ENCODE assay signal across 27 cellular contexts in the genomic region with DNA sequence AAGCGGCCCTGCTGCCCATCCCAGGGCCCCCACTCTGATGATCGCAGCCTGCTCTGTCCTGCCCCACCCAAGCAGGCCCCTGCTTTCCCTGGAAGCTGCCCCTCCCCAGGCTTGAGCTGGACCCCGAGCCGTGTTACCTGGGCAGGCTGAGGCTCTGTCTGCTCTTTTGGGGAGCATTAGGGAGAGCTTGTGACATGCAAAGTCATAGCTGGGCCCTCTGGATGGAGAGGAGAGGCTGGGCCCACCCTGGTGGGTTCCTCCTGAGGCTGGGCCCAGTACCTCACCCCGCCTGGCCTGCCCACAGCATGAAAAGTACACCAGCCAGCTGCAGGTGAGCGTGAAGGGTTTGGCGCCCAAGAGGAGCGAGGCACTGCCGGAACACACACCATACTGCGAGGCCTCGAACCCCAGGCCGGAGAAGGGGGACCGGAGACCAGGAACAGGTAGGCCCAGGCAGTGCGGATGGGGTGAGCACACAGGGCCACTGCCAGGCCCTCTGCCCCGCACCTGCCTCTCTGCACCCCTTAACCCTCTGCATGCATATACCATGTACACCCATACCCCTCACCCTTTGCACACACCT. TPM values are rescaled to one million over a fixed set of nuclear protein-coding genes. Genes with fewer than 3 reads are reported as not detected.
"Had no signal": no experiment of that assay in that cellular context is flagged by ENCODE, and none has a peak within 500 bp of the region (broad histone marks: within the 10 kb centered on the region; RNA-seq: fewer than 3 reads in every experiment).

No MANE protein-coding gene starts in this region.

- H3K27ac ChIP-seq: adrenal gland, ascending aorta, brain microvascular endothelial cell, gastroesophageal sphincter, parathyroid adenoma, psoas muscle, uterus had no signal

- H3K27me3 ChIP-seq: adrenal gland, ascending aorta, brain microvascular endothelial cell, gastroesophageal sphincter, uterus had no signal

- H3K36me3 ChIP-seq: uterus had no signal

- DNase-seq: activated CD4-positive, alpha-beta T cell treated with anti-CD3 and anti-CD28 coated beads for 4 hours; activated CD4-positive, alpha-beta T cell treated with anti-CD3 and anti-CD28 coated beads, Interleukin-2, amount 50 U/mL, for 4 hours; activated naive CD4-positive, alpha-beta T cell; activated naive CD8-positive, alpha-beta T cell treated with anti-CD3 and anti-CD28 coated beads for 36 hours; activated T-cell treated with anti-CD3 and anti-CD28 coated beads for 4 hours; activated T-cell treated with anti-CD3 and anti-CD28 coated beads, Interleukin-2, amount 50 U/mL, for 72 hours; brain microvascular endothelial cell; caudate nucleus; cortex of kidney; hypothalamus; immature natural killer cell; naive B cell; nucleus accumbens; stimulated activated CD4-positive, alpha-beta T cell treated with anti-CD3 and anti-CD28 coated beads, Interleukin-12 subunit alpha, Interleukin-12 subunit beta, amount 100 ng/mL, for 4 hours; stimulated activated CD4-positive, alpha-beta T cell treated with anti-CD3 and anti-CD28 coated beads, Interleukin-4, amount 100 ng/mL, for 4 hours; stimulated activated CD8-positive, alpha-beta memory T cell treated with anti-CD3 and anti-CD28 coated beads, Interleukin-4, amount 100 ng/mL, for 48 hours; stimulated activated naive CD8-positive, alpha-beta T cell treated with anti-CD3 and anti-CD28 coated beads, Interleukin-15, amount 100 ng/mL, for 72 hours; uterus had no signal

- ATAC-seq: activated T-cell treated with anti-CD3 and anti-CD28 coated beads, Interleukin-2, amount 50 U/mL, for 72 hours; gastroesophageal sphincter; psoas muscle; stimulated activated memory B cell treated with anti-CD40 and anti-IgM and Interleukin-4, amounts not matched to agents 10 μg/mL and 1 μg/mL and 100 μg/mL, for 72 hours; stimulated activated naive CD8-positive, alpha-beta T cell treated with anti-CD3 and anti-CD28 coated beads, Interleukin-15, amount 100 ng/mL, for 72 hours had no signal

- H3K9me3 ChIP-seq: adrenal gland, ascending aorta, gastroesophageal sphincter, psoas muscle, uterus had no signal

- H3K4me3 ChIP-seq: adrenal gland, ascending aorta, gastroesophageal sphincter, psoas muscle, uterus had no signal

- H3K4me1 ChIP-seq: adrenal gland, ascending aorta, gastroesophageal sphincter, parathyroid adenoma, uterus had no signal

- H2AFZ ChIP-seq: parathyroid adenoma had no signal

RNA-seq across cellular contexts. Expression of a gene that starts 15.0 kb away (rescaled TPM):
- polyA plus RNA-seq: immature natural killer cell had no signal

RNA-seq across cellular contexts. Expression of a gene that starts 44.6 kb away (rescaled TPM):
- total RNA-seq: activated naive CD8-positive, alpha-beta T cell treated with anti-CD3 and anti-CD28 coated beads for 36 hours; ascending aorta; fibroblast of villous mesenchyme had no signal
- polyA plus RNA-seq: fibroblast of lung, neural cell, psoas muscle had no signal
